ENCODE assay signal across 2 cellular contexts in the genomic region with DNA sequence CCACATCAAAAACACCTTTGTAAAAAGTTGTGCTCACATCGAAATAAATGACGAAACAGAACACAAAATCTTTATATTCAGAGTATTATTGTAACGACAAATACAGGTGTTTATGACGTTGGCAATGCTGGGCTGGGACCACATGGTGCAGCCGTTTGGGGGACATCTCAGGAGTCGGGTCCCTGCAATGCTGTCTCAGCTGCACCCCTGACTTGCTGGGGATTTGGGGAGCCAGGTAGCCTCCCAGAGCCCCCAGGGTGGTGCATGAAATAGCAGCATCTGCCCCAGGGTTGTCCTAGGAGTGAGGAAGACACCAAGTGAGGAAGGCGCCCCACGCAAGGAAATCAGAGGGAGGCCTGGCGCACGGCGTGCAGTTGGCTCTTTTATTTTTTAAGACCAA.
TF ChIP-seq lines count a peak whose summit lies in the region.

No MANE protein-coding gene starts in this region.

TF ChIP-seq in SK-N-SH, 30 proteins besides CTCF, POLR2A, EP300 and RAD21 (continued from another document):
- TF ChIP-seq, protein P1, sequence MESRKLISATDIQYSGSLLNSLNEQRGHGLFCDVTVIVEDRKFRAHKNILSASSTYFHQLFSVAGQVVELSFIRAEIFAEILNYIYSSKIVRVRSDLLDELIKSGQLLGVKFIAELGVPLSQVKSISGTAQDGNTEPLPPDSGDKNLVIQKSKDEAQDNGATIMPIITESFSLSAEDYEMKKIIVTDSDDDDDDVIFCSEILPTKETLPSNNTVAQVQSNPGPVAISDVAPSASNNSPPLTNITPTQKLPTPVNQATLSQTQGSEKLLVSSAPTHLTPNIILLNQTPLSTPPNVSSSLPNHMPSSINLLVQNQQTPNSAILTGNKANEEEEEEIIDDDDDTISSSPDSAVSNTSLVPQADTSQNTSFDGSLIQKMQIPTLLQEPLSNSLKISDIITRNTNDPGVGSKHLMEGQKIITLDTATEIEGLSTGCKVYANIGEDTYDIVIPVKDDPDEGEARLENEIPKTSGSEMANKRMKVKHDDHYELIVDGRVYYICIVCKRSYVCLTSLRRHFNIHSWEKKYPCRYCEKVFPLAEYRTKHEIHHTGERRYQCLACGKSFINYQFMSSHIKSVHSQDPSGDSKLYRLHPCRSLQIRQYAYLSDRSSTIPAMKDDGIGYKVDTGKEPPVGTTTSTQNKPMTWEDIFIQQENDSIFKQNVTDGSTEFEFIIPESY (IDR thresholded peaks at IDR 0.05; ENCODE audit: borderline replicate concordance, low read depth) = no peak
- TF ChIP-seq YY1 (IDR thresholded peaks at IDR 0.05; ENCODE audit: low read depth) (no peak), POLR2AphosphoS5 (IDR thresholded peaks at IDR 0.05; ENCODE audit: low read depth, low read length) (no peak), TCF12 (IDR thresholded peaks at IDR 0.05) (no peak), FOXJ3 (CRISPR knock-in tag; IDR thresholded peaks at IDR 0.05) (no peak), FOXM1 (IDR thresholded peaks at IDR 0.05; ENCODE audit: low read depth) (no peak)

TF ChIP-seq in SK-N-SH treated with all-trans-retinoic acid at 6 μM for 48 hours, 23 proteins besides CTCF, POLR2A, EP300 and RAD21 (continued from another document):
- TF ChIP-seq PATZ1 (CRISPR knock-in tag; IDR thresholded peaks at IDR 0.05; ENCODE audit: borderline replicate concordance) = no peak
- TF ChIP-seq CSRNP3 (CRISPR knock-in tag; IDR thresholded peaks at IDR 0.05) = no peak
- TF ChIP-seq ZNF70 (CRISPR knock-in tag; IDR thresholded peaks at IDR 0.05) = no peak
- TF ChIP-seq, protein P2, sequence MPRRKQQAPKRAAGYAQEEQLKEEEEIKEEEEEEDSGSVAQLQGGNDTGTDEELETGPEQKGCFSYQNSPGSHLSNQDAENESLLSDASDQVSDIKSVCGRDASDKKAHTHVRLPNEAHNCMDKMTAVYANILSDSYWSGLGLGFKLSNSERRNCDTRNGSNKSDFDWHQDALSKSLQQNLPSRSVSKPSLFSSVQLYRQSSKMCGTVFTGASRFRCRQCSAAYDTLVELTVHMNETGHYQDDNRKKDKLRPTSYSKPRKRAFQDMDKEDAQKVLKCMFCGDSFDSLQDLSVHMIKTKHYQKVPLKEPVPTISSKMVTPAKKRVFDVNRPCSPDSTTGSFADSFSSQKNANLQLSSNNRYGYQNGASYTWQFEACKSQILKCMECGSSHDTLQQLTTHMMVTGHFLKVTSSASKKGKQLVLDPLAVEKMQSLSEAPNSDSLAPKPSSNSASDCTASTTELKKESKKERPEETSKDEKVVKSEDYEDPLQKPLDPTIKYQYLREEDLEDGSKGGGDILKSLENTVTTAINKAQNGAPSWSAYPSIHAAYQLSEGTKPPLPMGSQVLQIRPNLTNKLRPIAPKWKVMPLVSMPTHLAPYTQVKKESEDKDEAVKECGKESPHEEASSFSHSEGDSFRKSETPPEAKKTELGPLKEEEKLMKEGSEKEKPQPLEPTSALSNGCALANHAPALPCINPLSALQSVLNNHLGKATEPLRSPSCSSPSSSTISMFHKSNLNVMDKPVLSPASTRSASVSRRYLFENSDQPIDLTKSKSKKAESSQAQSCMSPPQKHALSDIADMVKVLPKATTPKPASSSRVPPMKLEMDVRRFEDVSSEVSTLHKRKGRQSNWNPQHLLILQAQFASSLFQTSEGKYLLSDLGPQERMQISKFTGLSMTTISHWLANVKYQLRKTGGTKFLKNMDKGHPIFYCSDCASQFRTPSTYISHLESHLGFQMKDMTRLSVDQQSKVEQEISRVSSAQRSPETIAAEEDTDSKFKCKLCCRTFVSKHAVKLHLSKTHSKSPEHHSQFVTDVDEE (CRISPR knock-in tag; IDR thresholded peaks at IDR 0.05) = no peak
- TF ChIP-seq ESRRG (CRISPR knock-in tag; IDR thresholded peaks at IDR 0.05) = no peak
- TF ChIP-seq ZFP3 (CRISPR knock-in tag; IDR thresholded peaks at IDR 0.05) = no peak
- no peak for TF ChIP-seq TCF4 (CRISPR knock-in tag; IDR thresholded peaks at IDR 0.05; ENCODE audit: borderline replicate concordance)
- no peak for TF ChIP-seq ISL1 (CRISPR knock-in tag; IDR thresholded peaks at IDR 0.05)
